In the genomic region with DNA sequence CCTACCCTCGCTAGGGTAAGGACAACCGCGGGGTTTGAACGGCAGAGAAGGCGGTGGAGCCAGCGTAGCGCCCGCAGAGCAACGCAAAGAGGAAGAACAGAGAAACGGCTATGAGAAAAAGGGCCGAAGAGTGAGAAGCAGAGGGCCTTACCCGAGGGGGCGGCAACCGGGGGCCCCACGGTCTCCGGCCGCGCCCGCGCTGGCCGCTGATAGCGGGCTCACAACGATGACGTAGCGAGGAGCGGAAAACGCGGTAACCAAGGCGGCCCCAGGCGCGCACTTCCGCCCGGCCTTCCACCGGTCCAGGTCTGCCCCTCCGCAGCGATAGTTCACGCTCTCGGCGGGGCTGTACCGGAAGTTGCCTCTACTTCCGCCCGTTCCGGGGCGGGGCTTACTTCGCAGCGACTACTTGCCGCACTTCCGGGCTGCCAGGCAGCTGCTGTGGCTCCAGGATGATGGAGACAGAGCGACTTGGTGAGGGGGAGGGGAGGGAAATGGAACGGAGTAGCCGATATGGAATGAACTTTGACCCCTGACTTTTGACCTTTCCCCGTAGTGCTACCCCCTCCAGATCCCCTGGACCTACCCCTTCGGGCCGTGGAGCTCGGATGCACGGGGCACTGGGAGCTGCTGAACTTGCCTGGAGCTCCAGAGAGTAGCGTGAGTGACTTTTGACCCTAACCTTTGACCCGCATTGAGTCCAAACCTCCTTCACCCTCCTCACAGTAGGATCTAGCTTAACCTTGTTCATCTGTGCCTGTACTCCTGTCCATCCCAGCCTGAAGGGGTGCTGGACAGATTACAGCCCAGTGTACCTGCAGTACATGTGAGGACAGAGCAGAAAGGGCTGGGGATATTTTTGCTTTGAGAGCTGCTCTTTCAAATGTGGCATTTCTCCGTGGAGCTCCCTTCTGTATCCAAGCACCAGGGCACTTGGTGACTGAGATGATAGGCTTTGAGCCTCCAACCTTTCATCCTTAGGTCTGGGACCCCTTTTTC, we compare ENCODE assay signal across 8 cellular contexts. TPM values are rescaled to one million over a fixed set of nuclear protein-coding genes. Genes with fewer than 3 reads are reported as not detected.
DNase-seq lines count a peak whose midpoint lies in the region; ATAC-seq and TF ChIP-seq lines count a peak whose summit lies in the region.

A gene with protein sequence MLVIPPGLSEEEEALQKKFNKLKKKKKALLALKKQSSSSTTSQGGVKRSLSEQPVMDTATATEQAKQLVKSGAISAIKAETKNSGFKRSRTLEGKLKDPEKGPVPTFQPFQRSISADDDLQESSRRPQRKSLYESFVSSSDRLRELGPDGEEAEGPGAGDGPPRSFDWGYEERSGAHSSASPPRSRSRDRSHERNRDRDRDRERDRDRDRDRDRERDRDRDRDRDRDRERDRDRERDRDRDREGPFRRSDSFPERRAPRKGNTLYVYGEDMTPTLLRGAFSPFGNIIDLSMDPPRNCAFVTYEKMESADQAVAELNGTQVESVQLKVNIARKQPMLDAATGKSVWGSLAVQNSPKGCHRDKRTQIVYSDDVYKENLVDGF (minus strand): TSS at position 231 of the 999 bp plus-strand sequence. CDS start 525 bp downstream, outside the sequence.
SKIC2 (plus strand) TSS at position 435 of the 999 bp plus-strand sequence; CDS start at position 453, 18 bp downstream.

- H3K9me3 ChIP-seq in SK-N-SH (no peaks in the 10 kb centered on the region), suprapubic skin (no peaks in the 10 kb centered on the region)

- H3K36me3 ChIP-seq in SK-N-SH (replicated peaks in 1 of 2; ENCODE audit: control insufficient read depth in 1 of 2, insufficient read depth in 2 of 2, low read length in 1 of 2) (peaks cover 42 to 64% of the 10 kb centered on the region in 2 experiments), suprapubic skin (peaks cover 69% of the 10 kb centered on the region)

- H3K4me1 ChIP-seq in SK-N-SH (ENCODE audit: control insufficient read depth in 1 of 2, insufficient read depth in 2 of 2, low read depth in 1 of 2, low read length in 1 of 2) (peaks cover 0 to 17% of the 10 kb centered on the region in 2 experiments; a peak in 2 of 4 replicates), suprapubic skin (peaks cover 24% of the 10 kb centered on the region)

- H3K79me2 ChIP-seq in SK-N-SH (ENCODE audit: insufficient read depth), result peaks cover 43% of the 10 kb centered on the region

- H3K4me3 ChIP-seq in SK-N-SH (ENCODE audit: low read depth in 2 of 2, low read length in 1 of 2) (peak within 1 kb of the TSS; percentile 100), suprapubic skin (peak within 1 kb of the TSS; percentile 84)

- TF ChIP-seq RAD21 in SK-N-SH (IDR thresholded peaks at IDR 0.05; ENCODE audit: low read length), result no peak

- TF ChIP-seq POLR2A in suprapubic skin (IDR thresholded peaks at IDR 0.05), result peak in 1 of 2 donors; percentile 57

- CTCF ChIA-PET in SK-N-SH (lab: Yijun Ruan, JAX), result interaction anchor here (0.8 to 2.6 kb wide), 6 partner anchors 8 to 229 kb away, joined by 3 to 19 read pairs (median 4); partner anchors contain the start of genes DXO and FKBPL

- H3K27ac ChIP-seq in SK-N-SH (ENCODE audit: low read depth in 2 of 2, low read length in 1 of 2) (peak within 1 kb of the TSS; percentile 70 to 84), suprapubic skin (peak within 1 kb of the TSS; percentile 83)

- peaks cover 11% of the 10 kb centered on the region for H3F3A ChIP-seq in SK-N-SH (replicated peaks; ENCODE audit: insufficient read depth)

- H4K20me1 ChIP-seq in SK-N-SH (ENCODE audit: insufficient read depth), result no peaks in the 10 kb centered on the region

- H2AFZ ChIP-seq in SK-N-SH (ENCODE audit: low read depth), result peak within 1 kb of the TSS; percentile 91

- DNase-seq in GM04504 (ENCODE audit: low read depth) (peak; percentile 95), NCI-H1048 (lab: John Stamatoyannopoulos, UW) (peak; percentile 95), SK-N-SH (peak; percentile 99), germinal center (ENCODE audit: low spot score) (peak; percentile 99), nucleus accumbens (lab: John Stamatoyannopoulos, UW) (peak; percentile 80 to 99 (median 97)), suprapubic skin (ENCODE audit: low spot score in 2 of 2) (peak; percentile 98 to 99)
- peak; percentile 98 for DNase-seq in activated naive CD4-positive, alpha-beta T cell treated with anti-CD3 and anti-CD28 coated beads, Interleukin-2, amount 50 U/mL, for 16 hours

- 0 out of 4 replicates have a peak, but pooled peaks of 1 of the 2 experiments have one; percentile 9 for TF ChIP-seq EP300 in SK-N-SH (IDR thresholded peaks at IDR 0.05; ENCODE audit: borderline replicate concordance in 1 of 2, low read depth in 1 of 2, low read length in 1 of 2)
- no peak for TF ChIP-seq EP300 in suprapubic skin (IDR thresholded peaks at IDR 0.05)

- H3K27me3 ChIP-seq in SK-N-SH (ENCODE audit: insufficient read depth) (no peaks in the 10 kb centered on the region), suprapubic skin (no peaks in the 10 kb centered on the region)

- POLR2A ChIA-PET in SK-N-SH (lab: Yijun Ruan, JAX), result interaction anchor here (2.3 to 3.0 kb wide), 2 partner anchors 10 to 13 kb away, joined by 14 to 20 read pairs; partner anchors contain the start of gene DXO

- peak within 1 kb of the TSS; percentile 97 for H3K9ac ChIP-seq in SK-N-SH

- TF ChIP-seq CTCF in SK-N-SH (IDR thresholded peaks at IDR 0.05) (no peak), suprapubic skin (IDR thresholded peaks at IDR 0.05) (no peak)

- peak within 1 kb of the TSS; percentile 98 for H3K4me2 ChIP-seq in SK-N-SH

- under 1% methylated on average over 27 of the region's 59 CpGs for WGBS in SK-N-SH (ENCODE audit: low lambda C conversion rate)
- 1% methylated on average over 26 of the region's 59 CpGs for WGBS in suprapubic skin

- ATAC-seq in HG02571 (IDR thresholded peaks at IDR 0.05; ENCODE audit: unreplicated experiment), result peak; percentile 94

- no peaks in the 10 kb centered on the region for H3K9me2 ChIP-seq in SK-N-SH

TF ChIP-seq in SK-N-SH, 30 proteins besides CTCF, POLR2A, EP300 and RAD21 (continues in another document):
- 0 out of 2 replicates have a peak, but pooled peaks have one; percentile 47 for TF ChIP-seq TCF12 (IDR thresholded peaks at IDR 0.05)
- no peak for TF ChIP-seq JUND (IDR thresholded peaks at IDR 0.05)
- TF ChIP-seq GABPA (IDR thresholded peaks at IDR 0.05; ENCODE audit: low read depth), result peak; percentile 98
- TF ChIP-seq, protein P1, sequence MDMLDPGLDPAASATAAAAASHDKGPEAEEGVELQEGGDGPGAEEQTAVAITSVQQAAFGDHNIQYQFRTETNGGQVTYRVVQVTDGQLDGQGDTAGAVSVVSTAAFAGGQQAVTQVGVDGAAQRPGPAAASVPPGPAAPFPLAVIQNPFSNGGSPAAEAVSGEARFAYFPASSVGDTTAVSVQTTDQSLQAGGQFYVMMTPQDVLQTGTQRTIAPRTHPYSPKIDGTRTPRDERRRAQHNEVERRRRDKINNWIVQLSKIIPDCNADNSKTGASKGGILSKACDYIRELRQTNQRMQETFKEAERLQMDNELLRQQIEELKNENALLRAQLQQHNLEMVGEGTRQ (IDR thresholded peaks at IDR 0.05; ENCODE audit: borderline replicate concordance, low read depth, low read length), result no peak
- no peak for TF ChIP-seq GATA2 (CRISPR knock-in tag; IDR thresholded peaks at IDR 0.05)
- TF ChIP-seq FOXM1 (IDR thresholded peaks at IDR 0.05; ENCODE audit: low read depth), result no peak
- TF ChIP-seq PBX3 (IDR thresholded peaks at IDR 0.05), result peak; percentile 51
- no peak for TF ChIP-seq SMC3 (IDR thresholded peaks at IDR 0.05; ENCODE audit: low read depth, low read length)
- peak; percentile 91 for TF ChIP-seq TAF1 (IDR thresholded peaks at IDR 0.05; ENCODE audit: borderline replicate concordance, low read depth, low read length)
- no peak for TF ChIP-seq RFX5 (IDR thresholded peaks at IDR 0.05; ENCODE audit: low read length)
- no peak for TF ChIP-seq NFIC (IDR thresholded peaks at IDR 0.05; ENCODE audit: borderline replicate concordance)
- no peak for TF ChIP-seq FOSL2 (IDR thresholded peaks at IDR 0.05; ENCODE audit: borderline replicate concordance, low read depth)
- peak; percentile 40; the same call in 1 of the 2 replicates for TF ChIP-seq RCOR1 (IDR thresholded peaks at IDR 0.05; ENCODE audit: low read length)
- TF ChIP-seq ELF1 (IDR thresholded peaks at IDR 0.05), result peak; percentile 100
- TF ChIP-seq EZH2phosphoT487 (IDR thresholded peaks at IDR 0.05; ENCODE audit: borderline replicate concordance, low read depth), result no peak
- peak; percentile 91 for TF ChIP-seq ZBTB33 (IDR thresholded peaks at IDR 0.05; ENCODE audit: borderline replicate concordance, low read depth)

RNA-seq across cellular contexts. Expression of the first gene that starts in this region (rescaled TPM):
- 89.5 and 116 TPM in 2 replicates for polyA plus RNA-seq in SK-N-SH (2012; rRNA removed)
- polyA plus RNA-seq in SK-N-SH (2012; cell fraction: cytosol; rRNA removed), result 101 and 102 TPM in 2 replicates
- 88.7 and 92.7 TPM in 2 replicates for polyA plus RNA-seq in SK-N-SH (2012; cell fraction: nucleus; rRNA removed)
- 10 to 100 TPM; 56.7 to 72.1 (median 65.8) TPM for total RNA-seq in suprapubic skin

RNA-seq across cellular contexts. Expression of gene SKIC2, which starts in this region (rescaled TPM):
- 86.3 and 89.4 TPM in 2 replicates for polyA plus RNA-seq in SK-N-SH (2012; rRNA removed)
- 23.8 and 33.0 TPM in 2 replicates for polyA plus RNA-seq in SK-N-SH (2012; cell fraction: cytosol; rRNA removed)
- 574 and 610 TPM in 2 replicates for polyA plus RNA-seq in SK-N-SH (2012; cell fraction: nucleus; rRNA removed)
- total RNA-seq in suprapubic skin, result 10 to 100 TPM; 31.3 to 60.4 (median 49.3) TPM

Comparison
In these comparisons a context has a peak if more than half of its experiments do, and no peak if none do; other contexts are left out.
1. Peak in every context shown above with its lines: DNase-seq, ATAC-seq, H3K4me3 ChIP-seq and H3K27ac ChIP-seq.